ENCODE assay signal across 1 cellular context in the genomic region with DNA sequence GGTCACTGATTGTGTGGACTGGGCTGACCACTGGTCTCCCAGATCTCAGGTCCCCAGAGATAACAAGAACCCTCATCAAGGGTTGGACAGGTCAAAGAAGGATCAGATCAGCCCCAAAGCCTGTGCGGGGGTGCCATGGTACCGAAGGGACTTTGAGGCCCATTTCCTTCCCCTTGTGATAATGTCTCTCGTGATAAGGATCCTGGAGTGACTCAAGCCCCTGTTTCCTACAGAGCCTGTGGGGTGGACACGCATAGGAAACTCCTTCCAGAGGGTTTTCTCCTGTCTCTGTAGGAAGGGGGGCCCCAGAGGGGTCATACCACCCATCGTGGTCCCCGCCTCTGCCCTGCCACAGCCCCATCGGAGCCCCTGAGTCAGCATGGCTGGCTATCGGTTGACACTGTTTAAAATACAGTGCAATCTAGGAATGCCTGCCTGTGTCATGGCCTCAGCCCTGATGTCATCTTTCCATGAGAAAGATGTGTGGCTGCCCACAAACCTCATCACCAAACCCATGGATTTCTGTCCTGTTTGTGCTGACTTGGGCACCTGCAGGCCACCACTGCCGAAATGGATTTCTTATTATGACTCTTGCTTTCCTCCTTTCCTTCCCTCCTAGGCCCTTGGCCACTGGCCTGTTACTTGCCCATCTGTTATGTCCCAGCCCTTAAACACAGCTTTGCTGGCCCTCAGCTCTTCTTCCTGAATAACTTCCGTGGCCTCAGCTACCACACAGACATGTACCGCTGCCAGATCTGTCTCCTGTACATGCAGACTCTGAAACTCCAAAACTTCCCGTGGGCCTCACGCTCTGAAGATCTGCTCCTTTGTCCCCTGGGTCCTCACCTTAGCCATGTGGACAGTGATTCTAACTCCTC.
TF ChIP-seq lines count a peak whose summit lies in the region.

No MANE protein-coding gene starts in this region.

TF ChIP-seq in WTC11, 78 proteins besides CTCF, POLR2A, EP300 and RAD21 (continued from another document):
- TF ChIP-seq, protein P1, sequence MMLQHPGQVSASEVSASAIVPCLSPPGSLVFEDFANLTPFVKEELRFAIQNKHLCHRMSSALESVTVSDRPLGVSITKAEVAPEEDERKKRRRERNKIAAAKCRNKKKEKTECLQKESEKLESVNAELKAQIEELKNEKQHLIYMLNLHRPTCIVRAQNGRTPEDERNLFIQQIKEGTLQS (CRISPR knock-in tag; conservative IDR thresholded peaks at IDR 0.05) = no peak
- TF ChIP-seq ETV6 (CRISPR knock-in tag; IDR thresholded peaks at IDR 0.05) (no peak), NR3C1 (CRISPR knock-in tag; conservative IDR thresholded peaks at IDR 0.05; ENCODE audit: low read depth) (no peak), CBFB (CRISPR knock-in tag; IDR thresholded peaks at IDR 0.05; ENCODE audit: low read depth) (no peak), TEAD1 (CRISPR knock-in tag; IDR thresholded peaks at IDR 0.05) (no peak), NFYB (CRISPR knock-in tag; conservative IDR thresholded peaks at IDR 0.05; ENCODE audit: low read depth) (no peak)
- TF ChIP-seq, protein P2, sequence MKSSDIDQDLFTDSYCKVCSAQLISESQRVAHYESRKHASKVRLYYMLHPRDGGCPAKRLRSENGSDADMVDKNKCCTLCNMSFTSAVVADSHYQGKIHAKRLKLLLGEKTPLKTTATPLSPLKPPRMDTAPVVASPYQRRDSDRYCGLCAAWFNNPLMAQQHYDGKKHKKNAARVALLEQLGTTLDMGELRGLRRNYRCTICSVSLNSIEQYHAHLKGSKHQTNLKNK (CRISPR knock-in tag; IDR thresholded peaks at IDR 0.05) = no peak
